In genomic region chr7:89264126-89264525, GRCh38 we compare ENCODE assay signal across 33 cellular contexts.
DNase-seq lines count a peak whose midpoint lies in the region; ATAC-seq, FAIRE-seq and TF ChIP-seq lines count a peak whose summit lies in the region.
"Had no signal": no experiment of that assay in that cellular context is flagged by ENCODE, and none has a peak within 500 bp of the region (broad histone marks: within the 10 kb centered on the region; RNA-seq: fewer than 3 reads in every experiment).

No MANE protein-coding gene starts in this region.

- FAIRE-seq in H1 (lab: Jason Lieb, UNC) = no peak
- FAIRE-seq: A204.1, A549, D721Med had no signal

- H3K18ac ChIP-seq in H1 (ENCODE audit: extremely low read depth, low read length) = no peak overlapping the region

- no peak overlapping the region for H3K23ac ChIP-seq in H1 (ENCODE audit: insufficient read length)

- H3K27ac ChIP-seq in SU-DHL-6 (ENCODE audit: low read depth, low read length) (no peak overlapping the region), H1 (ENCODE audit: low read depth, low read length) (no peak overlapping the region)
- H3K27ac ChIP-seq: 22Rv1; A549; BLaER1; BLaER1 treated with 17β-estradiol and CSF1 and Interleukin-3, amounts not matched to agents 10 nM and 100 nM; C4-2B had no signal

- no peaks in the 10 kb centered on the region for H4K20me1 ChIP-seq in SU-DHL-6 (ENCODE audit: low read depth, low read length)
- H4K20me1 ChIP-seq in H1 (replicated peaks in 1 of 2; ENCODE audit: control insufficient read depth in 1 of 2, insufficient read depth in 2 of 2, low read length in 2 of 2) = no peaks in the 10 kb centered on the region
- H4K20me1 ChIP-seq: BLaER1; BLaER1 treated with 17β-estradiol and CSF1 and Interleukin-3, amounts not matched to agents 10 nM and 100 nM had no signal

- no peaks in the 10 kb centered on the region for H3F3A ChIP-seq in SU-DHL-6 (ENCODE audit: insufficient read depth)

- H2BK5ac ChIP-seq in H1 (ENCODE audit: low read depth, low read length) = no peak overlapping the region

- no peak overlapping the region for H4K91ac ChIP-seq in H1 (replicated peaks; ENCODE audit: insufficient read length, low read length)

- H3K36me3 ChIP-seq in SU-DHL-6 (ENCODE audit: low read length) (no peaks in the 10 kb centered on the region), H1 (ENCODE audit: control insufficient read depth in 2 of 4, insufficient read depth in 4 of 4, low read length in 3 of 4) (no peaks in the 10 kb centered on the region)
- H3K36me3 ChIP-seq: BE2C; BLaER1; BLaER1 treated with 17β-estradiol and CSF1 and Interleukin-3, amounts not matched to agents 10 nM and 100 nM had no signal

- no peak overlapping the region for H3K56ac ChIP-seq in H1 (replicated peaks; ENCODE audit: insufficient read length, low read depth, low read length)

- H2BK20ac ChIP-seq in H1 (ENCODE audit: low read length) = no peak overlapping the region

- no peaks in the 10 kb centered on the region for H3K9me2 ChIP-seq in SU-DHL-6 (replicated peaks; ENCODE audit: insufficient read depth, low read length)

- no peaks in the 10 kb centered on the region for H3K4me1 ChIP-seq in H1 (replicated peaks in 1 of 4; ENCODE audit: control insufficient read depth in 3 of 4, insufficient read depth in 4 of 4, low read length in 3 of 4)
- H3K4me1 ChIP-seq: A549; BE2C; BLaER1; BLaER1 treated with 17β-estradiol and CSF1 and Interleukin-3, amounts not matched to agents 10 nM and 100 nM; Caco-2 had no signal

- H3K14ac ChIP-seq in H1 (ENCODE audit: insufficient read length) = no peak overlapping the region

- H3K9ac ChIP-seq in SU-DHL-6 (ENCODE audit: low read length) = no peak overlapping the region
- H3K9ac ChIP-seq in H1 (replicated peaks in 1 of 4; ENCODE audit: extremely low read depth in 1 of 4, low read depth in 3 of 4, low read length in 3 of 4) = no peak overlapping the region
- H3K9ac ChIP-seq: BLaER1; BLaER1 treated with 17β-estradiol and CSF1 and Interleukin-3, amounts not matched to agents 10 nM and 100 nM had no signal

- no peak overlapping the region for H2AK5ac ChIP-seq in H1 (ENCODE audit: low read depth, low read length)

- TF ChIP-seq CTCF in SU-DHL-6 (IDR thresholded peaks at IDR 0.05; ENCODE audit: insufficient read depth, low read length, poor library complexity, severe bottlenecking) (no peak), H1 (IDR thresholded peaks at IDR 0.05; ENCODE audit: control extremely low read depth in 1 of 3, insufficient read depth in 1 of 3, low read depth in 1 of 3, low read length in 3 of 3) (no peak)

- H3K79me2 ChIP-seq in SU-DHL-6 (ENCODE audit: insufficient read depth, low read length) (no peaks in the 10 kb centered on the region), H1 (ENCODE audit: control insufficient read depth in 1 of 2, insufficient read depth in 2 of 2, low read length in 2 of 2) (no peaks in the 10 kb centered on the region)

- ATAC-seq in HG03045 (IDR thresholded peaks at IDR 0.05; ENCODE audit: unreplicated experiment) = no peak
- ATAC-seq: A549; CD8-positive, alpha-beta T cell had no signal

- H3K4me2 ChIP-seq in SU-DHL-6 (ENCODE audit: low read depth, low read length, poor library complexity, severe bottlenecking) (no peak overlapping the region), H1 (ENCODE audit: insufficient read depth in 1 of 2, low read depth in 2 of 2, low read length in 2 of 2) (no peak overlapping the region)
- H3K4me2 ChIP-seq: A549; BLaER1; BLaER1 treated with 17β-estradiol and CSF1 and Interleukin-3, amounts not matched to agents 10 nM and 100 nM had no signal

- peak; percentile 18 for DNase-seq in NCI-H510A treated with DMSO at 0.1 percent for 48 hours (lab: John Stamatoyannopoulos, UW)
- no peak for DNase-seq in NCI-H510A (lab: John Stamatoyannopoulos, UW)
- DNase-seq in H1 (ENCODE audit: low read depth in 1 of 2, low spot score in 2 of 2) = no peak
- DNase-seq in NCI-H128 (lab: John Stamatoyannopoulos, UW; ENCODE audit: unreplicated experiment) = no peak
- DNase-seq: 8988T; ACHN; AML-193; BE2C; C1 segment of cervical spinal cord; Caco-2; Calu3; CD4-positive, alpha-beta memory T cell; CD4-positive, alpha-beta T cell; CD4-positive, CD25-positive, alpha-beta regulatory T cell; CD8-positive, alpha-beta memory T cell; CD8-positive, alpha-beta T cell; COR-L47; DMS 273 treated with DMSO at 0.1 percent for 48 hours; DMS153; DMS53; DMS79; DMS79 treated with DMSO at 0.1 percent for 48 hours; DND-41; EL had no signal

- H2BK12ac ChIP-seq in H1 (ENCODE audit: low read depth, low read length) = no peak overlapping the region

- CTCF ChIA-PET in H1 (lab: Charles Lee; ENCODE audit: partially characterized antibody) = no interaction called here

- TF ChIP-seq RAD21 in H1 (IDR thresholded peaks at IDR 0.05 in 1 of 2, conservative IDR thresholded peaks at IDR 0.05 in 1 of 2; ENCODE audit: low read depth in 2 of 2, low read length in 2 of 2) = no peak

- H3K4ac ChIP-seq in H1 (replicated peaks; ENCODE audit: insufficient read length, low read depth, low read length) = no peak overlapping the region

- H4K8ac ChIP-seq in H1 (ENCODE audit: extremely low read depth, insufficient read depth, low read length) = no peak overlapping the region

- no peak overlapping the region for H2BK120ac ChIP-seq in H1 (replicated peaks; ENCODE audit: low read depth, low read length)

- no peak overlapping the region for H4K5ac ChIP-seq in H1 (ENCODE audit: insufficient read length, low read depth, low read length)

- H3K9me3 ChIP-seq in SU-DHL-6 (ENCODE audit: insufficient read depth, low read length) = no peaks in the 10 kb centered on the region
- H3K9me3 ChIP-seq in H1 (ENCODE audit: insufficient read depth in 2 of 2, low read depth in 1 of 2, low read length in 1 of 2) = no peaks in the 10 kb centered on the region
- H3K9me3 ChIP-seq: A549; BE2C; BLaER1; BLaER1 treated with 17β-estradiol and CSF1 and Interleukin-3, amounts not matched to agents 10 nM and 100 nM; Caco-2 had no signal

- no peaks in the 10 kb centered on the region for H3K27me3 ChIP-seq in SU-DHL-6 (ENCODE audit: low read length)
- H3K27me3 ChIP-seq in H1 (replicated peaks in 1 of 4; ENCODE audit: control insufficient read depth in 3 of 4, extremely low read depth in 1 of 4, insufficient read depth in 3 of 4, low read length in 3 of 4) = no peaks in the 10 kb centered on the region
- H3K27me3 ChIP-seq: BE2C; BLaER1; BLaER1 treated with 17β-estradiol and CSF1 and Interleukin-3, amounts not matched to agents 10 nM and 100 nM had no signal

- WGBS in H1 (ENCODE audit: extremely low coverage in 1 of 2, insufficient coverage in 1 of 2, insufficient read length in 1 of 2, insufficient replicate concordance in 2 of 2, low coverage in 1 of 2, low lambda C conversion rate in 2 of 2, missing lambda C conversion rate in 1 of 2), 2 experiments = 84% methylated on average over 4 of the region's 4 CpGs; no CpG with 5 or more reads in 1 of the 2 experiments

- TF ChIP-seq EP300 in H1 (IDR thresholded peaks at IDR 0.05; ENCODE audit: borderline replicate concordance in 1 of 2, low read depth in 2 of 2, low read length in 2 of 2) = no peak

- peak overlapping the region; percentile 10 for H2AFZ ChIP-seq in SU-DHL-6 (ENCODE audit: low read depth, low read length, severe bottlenecking)
- peak overlapping the region; percentile 26; the same call in 1 of the 2 replicates for H2AFZ ChIP-seq in H1 (ENCODE audit: low read length)

- H3K4me3 ChIP-seq in SU-DHL-6 (ENCODE audit: insufficient read depth, low read length, poor library complexity, severe bottlenecking) (no peak overlapping the region), H1 (ENCODE audit: extremely low read depth in 1 of 4, insufficient read depth in 2 of 4, low read depth in 3 of 4, low read length in 4 of 4) (no peak overlapping the region)
- H3K4me3 ChIP-seq: A549; BLaER1; BLaER1 treated with 17β-estradiol and CSF1 and Interleukin-3, amounts not matched to agents 10 nM and 100 nM had no signal

- no peak overlapping the region for H2BK15ac ChIP-seq in H1 (ENCODE audit: low read length)

- POLR2A ChIA-PET in H1 (lab: Charles Lee; ENCODE audit: partially characterized antibody) = no interaction called here

- no peaks in the 10 kb centered on the region for H3K79me1 ChIP-seq in H1 (ENCODE audit: low read depth, low read length)

- no peak for TF ChIP-seq POLR2A in H1 (IDR thresholded peaks at IDR 0.05; ENCODE audit: control extremely low read depth in 1 of 2, low read depth in 2 of 2, low read length in 2 of 2)

- H3K23me2 ChIP-seq in H1 (ENCODE audit: low read depth, low read length) = no peaks in the 10 kb centered on the region
